16 cellular contexts compared by ENCODE assay signal in genomic region chr3:138222316-138222715, GRCh38. TPM values are rescaled to one million over a fixed set of nuclear protein-coding genes. Genes with fewer than 3 reads are reported as not detected.
DNase-seq lines count a peak whose midpoint lies in the region; ATAC-seq, FAIRE-seq and TF ChIP-seq lines count a peak whose summit lies in the region.
"Had no signal": no experiment of that assay in that cellular context is flagged by ENCODE, and none has a peak within 500 bp of the region (broad histone marks: within the 10 kb centered on the region; RNA-seq: fewer than 3 reads in every experiment).

No MANE protein-coding gene starts in this region.

- POLR2A ChIA-PET in RWPE1 (lab: Yijun Ruan, JAX; ENCODE audit: low non-redundant PET) = no interaction called here

- peaks cover 44% of the 10 kb centered on the region for H3K4me1 Mint-ChIP-seq in activated naive CD8-positive, alpha-beta T cell treated with anti-CD3 and anti-CD28 coated beads for 36 hours

- intact Hi-C loops in pancreas (cut with DNase I) = no loop called here

- H3K9me3 ChIP-seq in pancreas = no peaks in the 10 kb centered on the region
- H3K9me3 ChIP-seq: mucosa of descending colon, ovary, tibial artery had no signal

- no peak overlapping the region for H3K27ac ChIP-seq in pancreas
- no peak overlapping the region for H3K27ac ChIP-seq in RWPE1
- H3K27ac ChIP-seq: ovary, skin epidermis, tibial artery had no signal

- TF ChIP-seq CTCF in NB4 (IDR thresholded peaks at IDR 0.05; ENCODE audit: low read depth, low read length) = no peak
- no peak for TF ChIP-seq CTCF in pancreas (IDR thresholded peaks at IDR 0.05)
- TF ChIP-seq CTCF in RWPE1 (conservative IDR thresholded peaks at IDR 0.05; ENCODE audit: low read depth) = no peak

- FAIRE-seq in pancreas (lab: Jason Lieb, UNC) (peak; percentile 5), GM12891 (lab: Jason Lieb, UNC) (no peak)

- no peaks in the 10 kb centered on the region for H3K27me3 ChIP-seq in pancreas
- H3K27me3 ChIP-seq: ovary, tibial artery had no signal

- peaks cover 0 to 5% (median 0%) of the 10 kb centered on the region in 3 donors for H3K4me1 ChIP-seq in pancreas

- TF ChIP-seq POLR2A in NB4 (IDR thresholded peaks at IDR 0.05; ENCODE audit: extremely low read depth, insufficient read length) = no peak
- no peak for TF ChIP-seq POLR2A in GM12891 (IDR thresholded peaks at IDR 0.05; ENCODE audit: low read depth, low read length)

- H3K36me3 ChIP-seq in pancreas = peaks cover 5 to 37% (median 18%) of the 10 kb centered on the region in 3 donors
- H3K36me3 ChIP-seq: ovary had no signal

- H3K36me3 Mint-ChIP-seq in activated naive CD8-positive, alpha-beta T cell treated with anti-CD3 and anti-CD28 coated beads for 36 hours = peaks cover 40% of the 10 kb centered on the region

- no peak for ATAC-seq in pancreas
- ATAC-seq in HG03460 (IDR thresholded peaks at IDR 0.05; ENCODE audit: unreplicated experiment) = no peak
- ATAC-seq: mucosa of descending colon had no signal

- CTCF ChIA-PET in RWPE1 (lab: Yijun Ruan, JAX) = no interaction called here

- 86 to 88% methylated on average over 1 of the region's 1 CpG for WGBS in pancreas, 2 donors

- H3K4me3 ChIP-seq in NB4 (ENCODE audit: low read depth, low read length) = peak overlapping the region; percentile 21
- no peak overlapping the region for H3K4me3 ChIP-seq in pancreas
- H3K4me3 ChIP-seq: mucosa of descending colon, ovary, skin epidermis, tibial artery had no signal

- H3K27me3 Mint-ChIP-seq in activated naive CD8-positive, alpha-beta T cell treated with anti-CD3 and anti-CD28 coated beads for 36 hours = no peaks in the 10 kb centered on the region
- H3K27me3 Mint-ChIP-seq: central memory CD8-positive, alpha-beta T cell had no signal

- peak overlapping the region; percentile 58 for H3K27ac Mint-ChIP-seq in activated naive CD8-positive, alpha-beta T cell treated with anti-CD3 and anti-CD28 coated beads for 36 hours

- no peaks in the 10 kb centered on the region for H3K9me3 Mint-ChIP-seq in activated naive CD8-positive, alpha-beta T cell treated with anti-CD3 and anti-CD28 coated beads for 36 hours
- H3K9me3 Mint-ChIP-seq: central memory CD8-positive, alpha-beta T cell had no signal

- DNase-seq in GF-D8 (lab: John Stamatoyannopoulos, UW) (peak; percentile 76), NB4 (ENCODE audit: low read depth) (peak; percentile 60), pancreas (no peak), GM12891 (ENCODE audit: insufficient read length, low spot score) (no peak), RWPE1 (ENCODE audit: low spot score) (no peak)
- DNase-seq in activated naive CD8-positive, alpha-beta T cell treated with anti-CD3 and anti-CD28 coated beads for 36 hours = no peak
- DNase-seq: amniotic stem cell, C1 segment of cervical spinal cord, hypothalamus, mucosa of descending colon, NCI-H1436, ovary, tibial artery had no signal

- H3K4me3 Mint-ChIP-seq in activated naive CD8-positive, alpha-beta T cell treated with anti-CD3 and anti-CD28 coated beads for 36 hours = no peak overlapping the region
- H3K4me3 Mint-ChIP-seq: central memory CD8-positive, alpha-beta T cell had no signal

TF ChIP-seq in GM12891, 5 proteins besides CTCF, POLR2A, EP300 and RAD21:
- TF ChIP-seq POU2F2 (IDR thresholded peaks at IDR 0.05; ENCODE audit: low read depth, low read length) (no peak), SPI1 (IDR thresholded peaks at IDR 0.05; ENCODE audit: low read depth, low read length) (no peak), TAF1 (IDR thresholded peaks at IDR 0.05; ENCODE audit: low read depth, low read length) (no peak), PAX5 (IDR thresholded peaks at IDR 0.05; ENCODE audit: insufficient read depth, low read length, severe bottlenecking) (no peak), POLR2AphosphoS5 (IDR thresholded peaks at IDR 0.05; ENCODE audit: low read depth, low read length) (no peak)

RNA-seq across cellular contexts. Expression of gene ARMC8, which starts 35.2 kb away (rescaled TPM):
- total RNA-seq in activated naive CD8-positive, alpha-beta T cell treated with anti-CD3 and anti-CD28 coated beads for 36 hours = 10 to 100 TPM; 43.0 to 45.6 TPM
- total RNA-seq in pancreas = 10 to 100 TPM; 15.4 to 21.1 (median 18.6) TPM
- polyA plus RNA-seq in pancreas = 10 to 100 TPM in 1 of 2 donors, 1 to 10 TPM in 1; 7.6 to 14.4 TPM
- 16.1 TPM for polyA plus RNA-seq in GM12891 (2012; ENCODE audit: low read depth, missing spikeins)

RNA-seq across cellular contexts. Expression of gene DBR1, which starts 47.6 kb away (rescaled TPM):
- 10 to 100 TPM; 28.1 to 32.7 TPM for total RNA-seq in activated naive CD8-positive, alpha-beta T cell treated with anti-CD3 and anti-CD28 coated beads for 36 hours
- total RNA-seq in pancreas = 10 to 100 TPM in 1 of 6 donors, 1 to 10 TPM in 5; 4.3 to 12.2 (median 6.3) TPM
- polyA plus RNA-seq in pancreas = 1 to 10 TPM; 3.5 to 7.6 TPM
- polyA plus RNA-seq in GM12891 (2012; ENCODE audit: low read depth, missing spikeins) = 7.2 TPM

Comparison
In these comparisons a context has a peak if more than half of its experiments do, and no peak if none do; other contexts are left out.
1. DNase-seq: peak in GF-D8 (single experiment) and NB4 (single experiment); none in activated naive CD8-positive, alpha-beta T cell treated with anti-CD3 and anti-CD28 coated beads for 36 hours (single experiment), pancreas (0 of 6), GM12891 (single experiment) and RWPE1 (single experiment).